ENCODE assay signal across 16 cellular contexts in genomic region chr6:157724138-157724537, GRCh38.
"Had no signal": no experiment of that assay in that cellular context is flagged by ENCODE, and none has a peak within 500 bp of the region (broad histone marks: within the 10 kb centered on the region; RNA-seq: fewer than 3 reads in every experiment).

No MANE protein-coding gene starts in this region.

- H3K27me3 Mint-ChIP-seq: activated naive CD8-positive, alpha-beta T cell treated with anti-CD3 and anti-CD28 coated beads, Interleukin-2, amount 10 ng/mL, durations not matched to agents 7 days and 5 days had no signal

- DNase-seq: activated CD4-positive, alpha-beta T cell treated with anti-CD3 and anti-CD28 coated beads, Interleukin-2, amount 50 U/mL, for 1 hour; activated CD4-positive, CD25-positive, alpha-beta regulatory T cell treated with anti-CD3 and anti-CD28 coated beads, Interleukin-2, amount 50 U/mL, for 72 hours; activated naive CD4-positive, alpha-beta T cell; activated naive CD8-positive, alpha-beta T cell treated with anti-CD3 and anti-CD28 coated beads, Interleukin-2, amount 10 ng/mL, durations not matched to agents 7 days and 5 days; aorta; dermis blood vessel endothelial cell; effector memory CD4-positive, alpha-beta T cell; mesenchymal stem cell; naive thymus-derived CD4-positive, alpha-beta T cell; pancreas; stimulated activated CD4-positive, alpha-beta T cell treated with anti-CD3 and anti-CD28 coated beads, Interleukin-4, amount 100 ng/mL, for 24 hours; T1000; upper lobe of right lung had no signal

- ATAC-seq: naive thymus-derived CD4-positive, alpha-beta T cell; pancreas; sciatic nerve; stimulated activated effector memory CD8-positive, alpha-beta T cell treated with anti-CD3 and anti-CD28 coated beads, Interleukin-12 subunit alpha, Interleukin-12 subunit beta, amount 100 ng/mL, for 72 hours; upper lobe of right lung had no signal

- H3K4me3 Mint-ChIP-seq: activated naive CD8-positive, alpha-beta T cell treated with anti-CD3 and anti-CD28 coated beads, Interleukin-2, amount 10 ng/mL, durations not matched to agents 7 days and 5 days; naive thymus-derived CD4-positive, alpha-beta T cell; stimulated activated effector memory CD8-positive, alpha-beta T cell treated with anti-CD3 and anti-CD28 coated beads, Interleukin-12 subunit alpha, Interleukin-12 subunit beta, amount 100 ng/mL, for 72 hours had no signal

- H3K27ac Mint-ChIP-seq: activated naive CD8-positive, alpha-beta T cell treated with anti-CD3 and anti-CD28 coated beads, Interleukin-2, amount 10 ng/mL, durations not matched to agents 7 days and 5 days; stimulated activated effector memory CD8-positive, alpha-beta T cell treated with anti-CD3 and anti-CD28 coated beads, Interleukin-12 subunit alpha, Interleukin-12 subunit beta, amount 100 ng/mL, for 72 hours had no signal

- H3K4me1 Mint-ChIP-seq: activated naive CD8-positive, alpha-beta T cell treated with anti-CD3 and anti-CD28 coated beads, Interleukin-2, amount 10 ng/mL, durations not matched to agents 7 days and 5 days had no signal

- H3K4me3 ChIP-seq: pancreas, thoracic aorta, upper lobe of right lung had no signal

- H3K36me3 Mint-ChIP-seq: stimulated activated effector memory CD8-positive, alpha-beta T cell treated with anti-CD3 and anti-CD28 coated beads, Interleukin-12 subunit alpha, Interleukin-12 subunit beta, amount 100 ng/mL, for 72 hours had no signal
